ENCODE assay signal across 15 cellular contexts in genomic region chrX:19627081-19627480, GRCh38.
DNase-seq lines count a peak whose midpoint lies in the region; ATAC-seq and TF ChIP-seq lines count a peak whose summit lies in the region.
"Had no signal": no experiment of that assay in that cellular context is flagged by ENCODE, and none has a peak within 500 bp of the region (broad histone marks: within the 10 kb centered on the region; RNA-seq: fewer than 3 reads in every experiment).

No MANE protein-coding gene starts in this region.

- H3K4me1 Mint-ChIP-seq in Calu3 (ENCODE audit: low read depth, unreplicated experiment), result peaks cover 23% of the 10 kb centered on the region

- no peaks in the 10 kb centered on the region for H3K27me3 Mint-ChIP-seq in Calu3 (ENCODE audit: unreplicated experiment)
- H3K27me3 Mint-ChIP-seq: naive thymus-derived CD8-positive, alpha-beta T cell had no signal

- no peak overlapping the region for H3K4me3 ChIP-seq in RWPE2 (ENCODE audit: severe bottlenecking)
- H3K4me3 ChIP-seq: SJCRH30, skin epidermis, suprapubic skin had no signal

- ATAC-seq in RWPE2 (ENCODE audit: low read depth), result no peak
- ATAC-seq in omental fat pad (ENCODE audit: low FRiP score), result no peak
- ATAC-seq in HG03135 (IDR thresholded peaks at IDR 0.05; ENCODE audit: unreplicated experiment), result no peak
- ATAC-seq: naive thymus-derived CD8-positive, alpha-beta T cell; WTC11 had no signal

- peak overlapping the region; percentile 43 for H3K27ac Mint-ChIP-seq in Calu3 (ENCODE audit: unreplicated experiment)
- H3K27ac Mint-ChIP-seq: WTC11 had no signal

- H3K36me3 Mint-ChIP-seq in Calu3 (ENCODE audit: insufficient read depth, unreplicated experiment), result peaks cover 32% of the 10 kb centered on the region
- H3K36me3 Mint-ChIP-seq: WTC11 had no signal

- intact Hi-C loops in Calu3 (cut with micrococcal nuclease; ENCODE audit: unreplicated experiment), result loop anchor here (5.0 kb wide), 1 partner anchor 40 kb away; no protein-coding TSS in a partner anchor
- intact Hi-C loops in head of caudate nucleus (cut with DNase I), result no loop called here

- TF ChIP-seq CTCF in Calu3 (IDR thresholded peaks at IDR 0.05; ENCODE audit: unreplicated experiment) (no peak), RWPE2 (IDR thresholded peaks at IDR 0.05; ENCODE audit: poor library complexity, severe bottlenecking) (no peak), omental fat pad (IDR thresholded peaks at IDR 0.05) (no peak)

- no peaks in the 10 kb centered on the region for H3K27me3 ChIP-seq in RWPE2 (ENCODE audit: insufficient read depth, poor library complexity, severe bottlenecking)
- H3K27me3 ChIP-seq: SJCRH30, suprapubic skin had no signal

- no TSS peak for BruUV-seq in Calu3 (replicated peaks; lab: Mats Ljungman, UMichigan)

- CTCF ChIA-PET in Calu3 (lab: Charles Lee), result no interaction called here

- DNase-seq in Calu3 (no peak), RWPE2 (ENCODE audit: low spot score) (no peak), head of caudate nucleus (peak; percentile 16 to 89 (median 72)), putamen (ENCODE audit: low spot score) (peak; percentile 70), NCI-H69 (lab: John Stamatoyannopoulos, UW) (no peak), omental fat pad (ENCODE audit: low spot score) (no peak), SHP77 (lab: John Stamatoyannopoulos, UW) (no peak)
- DNase-seq: activated T-cell treated with anti-CD3 and anti-CD28 coated beads for 4 hours; naive thymus-derived CD8-positive, alpha-beta T cell; NCI-H1694 treated with DMSO at 0.1 percent for 48 hours; SJCRH30 had no signal

- H3K36me3 ChIP-seq in RWPE2 (ENCODE audit: low read depth), result no peaks in the 10 kb centered on the region
- H3K36me3 ChIP-seq: suprapubic skin had no signal

- H3K9me3 ChIP-seq in RWPE2 (ENCODE audit: severe bottlenecking), result no peaks in the 10 kb centered on the region
- H3K9me3 ChIP-seq: SJCRH30, suprapubic skin had no signal

- no peak overlapping the region for H3K4me3 Mint-ChIP-seq in Calu3 (ENCODE audit: low read depth, unreplicated experiment)
- H3K4me3 Mint-ChIP-seq: naive thymus-derived CD8-positive, alpha-beta T cell; WTC11 had no signal

- peaks cover 25% of the 10 kb centered on the region for H3K4me1 ChIP-seq in RWPE2 (ENCODE audit: insufficient read depth, poor library complexity, severe bottlenecking)
- H3K4me1 ChIP-seq: SJCRH30, suprapubic skin had no signal

- H3K9me3 Mint-ChIP-seq in Calu3 (ENCODE audit: low read depth, unreplicated experiment), result no peaks in the 10 kb centered on the region
- H3K9me3 Mint-ChIP-seq: naive thymus-derived CD8-positive, alpha-beta T cell; WTC11 had no signal

- H3K27ac ChIP-seq in RWPE2 (ENCODE audit: poor library complexity, severe bottlenecking), result peak overlapping the region; percentile 79
- H3K27ac ChIP-seq: SJCRH30, skin epidermis, suprapubic skin had no signal

Comparison
In these comparisons a context has a peak if more than half of its experiments do, and no peak if none do; other contexts are left out.
1. DNase-seq: peak in head of caudate nucleus (42 of 42) and putamen (single experiment); none in Calu3 (single experiment), RWPE2 (single experiment), NCI-H69 (single experiment), omental fat pad (single experiment) and SHP77 (0 of 2).